15 cellular contexts compared by ENCODE assay signal in the genomic region with DNA sequence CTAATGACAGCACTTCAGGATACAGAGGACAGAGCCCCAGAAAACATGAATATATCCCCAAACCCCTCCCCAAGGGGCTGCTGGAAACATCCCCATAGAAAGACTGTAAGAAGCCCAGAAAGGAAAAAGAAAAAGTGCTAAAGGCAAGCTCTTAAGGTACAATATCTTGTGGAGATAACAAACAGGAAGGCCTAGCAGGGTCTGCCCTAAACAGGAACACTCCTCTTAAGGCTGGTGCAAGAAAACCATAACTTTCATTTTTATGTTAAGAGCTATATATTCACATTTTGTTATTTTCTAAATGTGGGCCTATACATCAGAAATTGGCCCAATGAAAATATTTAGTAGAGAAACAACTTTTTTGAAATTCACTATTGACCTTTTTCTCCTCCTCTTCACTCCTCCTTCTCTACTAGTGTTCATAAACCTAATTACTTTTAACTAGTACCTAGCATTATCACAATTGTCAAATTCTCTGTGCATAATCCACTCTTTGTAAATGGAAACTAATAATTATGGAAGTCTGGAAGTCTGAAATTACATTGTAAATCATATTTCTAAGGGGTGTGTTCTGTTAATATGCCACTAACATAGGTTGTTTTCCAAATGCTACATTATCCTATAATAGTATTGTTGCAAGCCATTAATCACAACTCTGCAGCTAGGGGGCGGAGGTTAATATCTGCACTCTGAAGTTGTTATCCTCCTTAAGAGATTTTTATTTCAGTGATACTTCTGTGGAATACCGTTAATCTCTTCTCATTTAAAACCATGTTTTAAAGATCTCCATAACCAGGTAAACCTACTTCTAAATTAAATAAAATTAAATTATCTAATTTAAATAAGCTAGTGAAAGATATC. TPM values are rescaled to one million over a fixed set of nuclear protein-coding genes. Genes with fewer than 3 reads are reported as not detected.
A peak's percentile ranks its signal among the peaks of the same experiment; 100 is the strongest.
DNase-seq lines count a peak whose midpoint lies in the region; ATAC-seq, FAIRE-seq and TF ChIP-seq lines count a peak whose summit lies in the region.
"Had no signal": no experiment of that assay in that cellular context is flagged by ENCODE, and none has a peak within 500 bp of the region (broad histone marks: within the 10 kb centered on the region; RNA-seq: fewer than 3 reads in every experiment).

No MANE protein-coding gene starts in this region.

- no peaks in the 10 kb centered on the region for H3K27me3 ChIP-seq in GM23338 (ENCODE audit: insufficient read depth)

- CTCF ChIA-PET in activated CD4-positive, alpha-beta memory T cell treated with anti-CD3 and anti-CD28 coated beads for 36 hours (lab: Charles Lee): no interaction called here

- peak; percentile 37 to 45 for TF ChIP-seq CTCF in GM23338 (conservative IDR thresholded peaks at IDR 0.05; ENCODE audit: low read depth in 2 of 2)

- no peaks in the 10 kb centered on the region for H4K20me1 ChIP-seq in GM23338 (replicated peaks; ENCODE audit: insufficient read depth)

- no peak overlapping the region for H3K4me3 Mint-ChIP-seq in GM23338
- H3K4me3 Mint-ChIP-seq in activated CD4-positive, alpha-beta memory T cell treated with anti-CD3 and anti-CD28 coated beads for 36 hours: no peak overlapping the region

- H3K4me3 ChIP-seq in GM23338: no peak overlapping the region
- H3K4me3 ChIP-seq: dorsolateral prefrontal cortex, prostate gland had no signal

- intact Hi-C loops in activated CD4-positive, alpha-beta memory T cell treated with anti-CD3 and anti-CD28 coated beads for 36 hours (cut with micrococcal nuclease): no loop called here

- no peaks in the 10 kb centered on the region for H3K36me3 Mint-ChIP-seq in GM23338 (ENCODE audit: low read depth)
- peaks cover 2% of the 10 kb centered on the region for H3K36me3 Mint-ChIP-seq in activated CD4-positive, alpha-beta memory T cell treated with anti-CD3 and anti-CD28 coated beads for 36 hours

- H3K4me1 ChIP-seq in GM23338 (ENCODE audit: insufficient read depth): no peaks in the 10 kb centered on the region
- H3K4me1 ChIP-seq: prostate gland had no signal

- H3K9me3 Mint-ChIP-seq in GM23338: no peaks in the 10 kb centered on the region
- H3K9me3 Mint-ChIP-seq in activated CD4-positive, alpha-beta memory T cell treated with anti-CD3 and anti-CD28 coated beads for 36 hours: no peaks in the 10 kb centered on the region

- no peaks in the 10 kb centered on the region for H3K36me3 ChIP-seq in GM23338 (ENCODE audit: insufficient read depth)
- H3K36me3 ChIP-seq: prostate gland had no signal

- DNase-seq in NCI-H82 (lab: John Stamatoyannopoulos, UW) (peak; percentile 34), NCI-H82 treated with DMSO at 0.1 percent for 48 hours (lab: John Stamatoyannopoulos, UW; ENCODE audit: unreplicated experiment) (no peak), GM23338 (ENCODE audit: low spot score) (no peak), AML-193 (lab: John Stamatoyannopoulos, UW) (no peak), DMS53 treated with DMSO at 0.1 percent for 48 hours (lab: John Stamatoyannopoulos, UW; ENCODE audit: unreplicated experiment) (no peak)
- DNase-seq in activated CD4-positive, alpha-beta memory T cell treated with anti-CD3 and anti-CD28 coated beads for 36 hours: no peak
- DNase-seq: ACHN; amniotic stem cell; DMS79; dorsolateral prefrontal cortex; stimulated activated CD4-positive, alpha-beta T cell treated with anti-CD3 and anti-CD28 coated beads, Interleukin-2, amount 100 ng/mL, for 24 hours had no signal

- H3K4me2 ChIP-seq in GM23338: no peak overlapping the region

- no peaks in the 10 kb centered on the region for H3K27me3 Mint-ChIP-seq in GM23338 (ENCODE audit: insufficient read depth, low read depth, poor library complexity)
- H3K27me3 Mint-ChIP-seq in activated CD4-positive, alpha-beta memory T cell treated with anti-CD3 and anti-CD28 coated beads for 36 hours: no peaks in the 10 kb centered on the region

- no peaks in the 10 kb centered on the region for H3K9me2 ChIP-seq in GM23338 (ENCODE audit: insufficient read depth)

- peaks cover 8% of the 10 kb centered on the region for H3K4me1 Mint-ChIP-seq in GM23338
- peaks cover 42% of the 10 kb centered on the region for H3K4me1 Mint-ChIP-seq in activated CD4-positive, alpha-beta memory T cell treated with anti-CD3 and anti-CD28 coated beads for 36 hours (ENCODE audit: low read depth)

- H3K27ac ChIP-seq in GM23338 (ENCODE audit: low read depth): no peak overlapping the region
- H3K27ac ChIP-seq: dorsolateral prefrontal cortex, prostate gland had no signal

- H3K27ac Mint-ChIP-seq in GM23338: no peak overlapping the region
- H3K27ac Mint-ChIP-seq in activated CD4-positive, alpha-beta memory T cell treated with anti-CD3 and anti-CD28 coated beads for 36 hours: peak overlapping the region; percentile 72

- FAIRE-seq in islet of Langerhans (lab: Jason Lieb, UNC): peak; percentile 72
- FAIRE-seq: frontal cortex had no signal

- no peak overlapping the region for H2AFZ ChIP-seq in GM23338

- peaks cover 46% of the 10 kb centered on the region for H3K79me2 ChIP-seq in GM23338 (replicated peaks; ENCODE audit: insufficient read depth)

- ATAC-seq in GM23338: no peak
- no peak for ATAC-seq in GM19452 (IDR thresholded peaks at IDR 0.05; ENCODE audit: unreplicated experiment)

- H3F3A ChIP-seq in GM23338 (replicated peaks; ENCODE audit: low read depth): no peaks in the 10 kb centered on the region

- POLR2A ChIA-PET in activated CD4-positive, alpha-beta memory T cell treated with anti-CD3 and anti-CD28 coated beads for 36 hours (lab: Charles Lee): no interaction called here

TF ChIP-seq in GM23338, 12 proteins besides CTCF, POLR2A, EP300 and RAD21:
- TF ChIP-seq, protein P1, sequence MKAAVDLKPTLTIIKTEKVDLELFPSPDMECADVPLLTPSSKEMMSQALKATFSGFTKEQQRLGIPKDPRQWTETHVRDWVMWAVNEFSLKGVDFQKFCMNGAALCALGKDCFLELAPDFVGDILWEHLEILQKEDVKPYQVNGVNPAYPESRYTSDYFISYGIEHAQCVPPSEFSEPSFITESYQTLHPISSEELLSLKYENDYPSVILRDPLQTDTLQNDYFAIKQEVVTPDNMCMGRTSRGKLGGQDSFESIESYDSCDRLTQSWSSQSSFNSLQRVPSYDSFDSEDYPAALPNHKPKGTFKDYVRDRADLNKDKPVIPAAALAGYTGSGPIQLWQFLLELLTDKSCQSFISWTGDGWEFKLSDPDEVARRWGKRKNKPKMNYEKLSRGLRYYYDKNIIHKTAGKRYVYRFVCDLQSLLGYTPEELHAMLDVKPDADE (IDR thresholded peaks at IDR 0.05): no peak

RNA-seq across cellular contexts. Expression of a gene that starts 59.8 kb away (rescaled TPM):
- total RNA-seq in GM23338 (2014; rRNA removed; shearing (Covaris generic)): 44.1 and 44.4 TPM in 2 replicates
- 14.2 and 15.3 TPM in 2 replicates for polyA plus RNA-seq in GM23338 (2016; fragmentation: Nextera tagmentation; extraction: Ambion mirVana)
- total RNA-seq in activated CD4-positive, alpha-beta memory T cell treated with anti-CD3 and anti-CD28 coated beads for 36 hours: 10 to 100 TPM; 27.0 to 27.8 TPM
